In genomic region chr20:10633708-10634107, GRCh38 we compare ENCODE assay signal across 15 cellular contexts.
"Had no signal": no experiment of that assay in that cellular context is flagged by ENCODE, and none has a peak within 500 bp of the region (broad histone marks: within the 10 kb centered on the region; RNA-seq: fewer than 3 reads in every experiment).

No MANE protein-coding gene starts in this region.

- H3K9me3 Mint-ChIP-seq: activated naive CD8-positive, alpha-beta T cell treated with anti-CD3 and anti-CD28 coated beads for 36 hours; activated T-cell treated with anti-CD3 and anti-CD28 coated beads, Interleukin-2, amount 50 U/mL, for 4 hours; stimulated activated effector memory CD8-positive, alpha-beta T cell treated with anti-CD3 and anti-CD28 coated beads, Interleukin-12 subunit alpha, Interleukin-12 subunit beta, amount 100 ng/mL, for 72 hours; T-helper 2 cell treated with Interferon-gamma antibody and Interleukin-4, amounts not matched to agents 5 μg/mL and 100 μg/mL, for 36 hours had no signal

- DNase-seq: activated CD4-positive, alpha-beta T cell treated with anti-CD3 and anti-CD28 coated beads, Interleukin-2, amount 50 U/mL, for 4 hours; activated CD4-positive, CD25-positive, alpha-beta regulatory T cell treated with anti-CD3 and anti-CD28 coated beads, Interleukin-2, amount 50 U/mL, for 72 hours; activated effector memory CD4-positive, alpha-beta T cell treated with anti-CD3 and anti-CD28 coated beads, Interleukin-2, amount 50 U/mL, for 16 hours; activated naive CD8-positive, alpha-beta T cell treated with anti-CD3 and anti-CD28 coated beads for 36 hours; activated T-cell treated with anti-CD3 and anti-CD28 coated beads, Interleukin-2, amount 50 U/mL, for 4 hours; anterior cingulate cortex; foreskin melanocyte; kidney; left ventricle myocardium superior; mesendoderm; retina; SW 1271; upper lobe of left lung had no signal

- H3K27ac ChIP-seq: upper lobe of left lung had no signal

- H3K27me3 ChIP-seq: upper lobe of left lung had no signal

- H3K4me3 Mint-ChIP-seq: activated naive CD8-positive, alpha-beta T cell treated with anti-CD3 and anti-CD28 coated beads for 36 hours; activated T-cell treated with anti-CD3 and anti-CD28 coated beads, Interleukin-2, amount 50 U/mL, for 4 hours; stimulated activated effector memory CD8-positive, alpha-beta T cell treated with anti-CD3 and anti-CD28 coated beads, Interleukin-12 subunit alpha, Interleukin-12 subunit beta, amount 100 ng/mL, for 72 hours; T-helper 2 cell treated with Interferon-gamma antibody and Interleukin-4, amounts not matched to agents 5 μg/mL and 100 μg/mL, for 36 hours had no signal

- H3K27ac Mint-ChIP-seq: activated naive CD8-positive, alpha-beta T cell treated with anti-CD3 and anti-CD28 coated beads for 36 hours; stimulated activated effector memory CD8-positive, alpha-beta T cell treated with anti-CD3 and anti-CD28 coated beads, Interleukin-12 subunit alpha, Interleukin-12 subunit beta, amount 100 ng/mL, for 72 hours; T-helper 2 cell treated with Interferon-gamma antibody and Interleukin-4, amounts not matched to agents 5 μg/mL and 100 μg/mL, for 36 hours had no signal

- H3K4me1 Mint-ChIP-seq: stimulated activated effector memory CD8-positive, alpha-beta T cell treated with anti-CD3 and anti-CD28 coated beads, Interleukin-12 subunit alpha, Interleukin-12 subunit beta, amount 100 ng/mL, for 72 hours had no signal

- H3K4me3 ChIP-seq: upper lobe of left lung had no signal

- H3K9me3 ChIP-seq: upper lobe of left lung had no signal

- H3K36me3 Mint-ChIP-seq: activated naive CD8-positive, alpha-beta T cell treated with anti-CD3 and anti-CD28 coated beads for 36 hours; stimulated activated effector memory CD8-positive, alpha-beta T cell treated with anti-CD3 and anti-CD28 coated beads, Interleukin-12 subunit alpha, Interleukin-12 subunit beta, amount 100 ng/mL, for 72 hours had no signal

- H3K27me3 Mint-ChIP-seq: activated naive CD8-positive, alpha-beta T cell treated with anti-CD3 and anti-CD28 coated beads for 36 hours had no signal
